In genomic region chr14:104583424-104584114, GRCh38 we compare ENCODE assay signal across 19 cellular contexts. TPM values are rescaled to one million over a fixed set of nuclear protein-coding genes. Genes with fewer than 3 reads are reported as not detected.
DNase-seq lines count a peak whose midpoint lies in the region; ATAC-seq and TF ChIP-seq lines count a peak whose summit lies in the region.
"Had no signal": no experiment of that assay in that cellular context is flagged by ENCODE, and none has a peak within 500 bp of the region (broad histone marks: within the 10 kb centered on the region; RNA-seq: fewer than 3 reads in every experiment).

No MANE protein-coding gene starts in this region.

- H4K91ac ChIP-seq in trophoblast cell (ENCODE audit: low read depth, low read length): no peak overlapping the region

- H3K4me3 ChIP-seq in left ventricle myocardium inferior (peak overlapping the region; percentile 57), adipocyte (ENCODE audit: low read length) (peak overlapping the region; percentile 79), right cardiac atrium (ENCODE audit: low read length) (no peak overlapping the region), trophoblast cell (ENCODE audit: low read depth, low read length) (peak overlapping the region; percentile 21), upper lobe of right lung (no peak overlapping the region)
- H3K4me3 ChIP-seq: GM23338 had no signal

- 64% methylated on average over 20 of the region's 20 CpGs for WGBS in right cardiac atrium
- no CpG with 5 or more reads among the region's 20 CpGs for WGBS in trophoblast cell (ENCODE audit: extremely low coverage, insufficient coverage, insufficient read length)

- H3K36me3 ChIP-seq in left ventricle myocardium inferior: peaks cover 16% of the 10 kb centered on the region
- H3K36me3 ChIP-seq in adipocyte (ENCODE audit: control insufficient read depth, insufficient read depth, low read length, severe bottlenecking): peaks cover 21% of the 10 kb centered on the region
- no peaks in the 10 kb centered on the region for H3K36me3 ChIP-seq in trophoblast cell (ENCODE audit: control insufficient read depth in 1 of 2, insufficient read depth in 2 of 2, low read length in 2 of 2)
- H3K36me3 ChIP-seq in upper lobe of right lung: no peaks in the 10 kb centered on the region

- no peak overlapping the region for H2BK12ac ChIP-seq in trophoblast cell (ENCODE audit: low read length)

- H3K27me3 ChIP-seq in left ventricle myocardium inferior (ENCODE audit: low read depth): peaks cover 71% of the 10 kb centered on the region
- peaks cover 24% of the 10 kb centered on the region for H3K27me3 ChIP-seq in adipocyte (replicated peaks; ENCODE audit: control insufficient read depth, insufficient read depth, low read length)
- H3K27me3 ChIP-seq in right cardiac atrium (ENCODE audit: control insufficient read depth, insufficient read depth): no peaks in the 10 kb centered on the region
- H3K27me3 ChIP-seq in trophoblast cell (ENCODE audit: insufficient read depth, low read length): no peaks in the 10 kb centered on the region
- H3K27me3 ChIP-seq in upper lobe of right lung: peaks cover 20% of the 10 kb centered on the region

- peaks cover 84% of the 10 kb centered on the region for H3K4me1 ChIP-seq in left ventricle myocardium inferior
- H3K4me1 ChIP-seq in adipocyte (ENCODE audit: control insufficient read depth, insufficient read depth, low read length): peaks cover 48% of the 10 kb centered on the region
- peaks cover 15% of the 10 kb centered on the region for H3K4me1 ChIP-seq in right cardiac atrium (ENCODE audit: control insufficient read depth, insufficient read depth, low read length)
- peaks cover 13 to 28% of the 10 kb centered on the region in 2 experiments for H3K4me1 ChIP-seq in trophoblast cell (ENCODE audit: control insufficient read depth in 1 of 2, insufficient read depth in 2 of 2, low read length in 2 of 2)
- no peaks in the 10 kb centered on the region for H3K4me1 ChIP-seq in upper lobe of right lung

- no peak overlapping the region for H2BK5ac ChIP-seq in trophoblast cell (ENCODE audit: low read depth, low read length, poor library complexity)

- ATAC-seq in right cardiac atrium (no peak), HG03565 (IDR thresholded peaks at IDR 0.05; ENCODE audit: unreplicated experiment) (no peak), upper lobe of right lung (no peak)
- ATAC-seq: GM23338 had no signal

- no peak overlapping the region for H2BK120ac ChIP-seq in trophoblast cell (ENCODE audit: insufficient read depth, low read length, poor library complexity)

- H3K4me2 ChIP-seq in trophoblast cell (ENCODE audit: low read length): no peak overlapping the region
- H3K4me2 ChIP-seq: GM23338, SK-N-SH had no signal

- no peak for DNase-seq in left ventricle myocardium inferior
- DNase-seq in cardiac septum (ENCODE audit: low spot score): no peak
- DNase-seq in adipocyte (ENCODE audit: low read depth): no peak
- DNase-seq in right cardiac atrium: no peak
- peak in 1 of 2 donors; percentile 41 for DNase-seq in trophoblast cell
- no peak for DNase-seq in upper lobe of right lung
- no peak for DNase-seq in amniotic stem cell (lab: John Stamatoyannopoulos, UW)
- DNase-seq: AML-193, Calu3, GF-D8, NCI-H1048, NCI-H146, NCI-H2107, NCI-H2227 treated with DMSO at 0.1 percent for 48 hours, NCI-H524 treated with DMSO at 0.1 percent for 48 hours, SK-N-SH had no signal

- no peak overlapping the region for H3K14ac ChIP-seq in trophoblast cell (ENCODE audit: low read length)

- H3K79me1 ChIP-seq in trophoblast cell (ENCODE audit: low read length): no peaks in the 10 kb centered on the region

- H2AFZ ChIP-seq in trophoblast cell (ENCODE audit: insufficient read depth, low read length, poor library complexity): no peak overlapping the region
- H2AFZ ChIP-seq: GM23338 had no signal

- no peak overlapping the region for H2AK5ac ChIP-seq in trophoblast cell (ENCODE audit: low read length)

- H4K8ac ChIP-seq in trophoblast cell (ENCODE audit: low read depth, low read length): no peak overlapping the region

- H3K79me2 ChIP-seq in trophoblast cell (ENCODE audit: control insufficient read depth, insufficient read depth, low read length, poor library complexity): no peaks in the 10 kb centered on the region

- H3K9me3 ChIP-seq in left ventricle myocardium inferior (replicated peaks) (no peaks in the 10 kb centered on the region), adipocyte (ENCODE audit: control insufficient read depth, low read length) (no peaks in the 10 kb centered on the region), right cardiac atrium (ENCODE audit: control insufficient read depth, low read length) (no peaks in the 10 kb centered on the region), trophoblast cell (ENCODE audit: insufficient read depth, low read depth, low read length) (peaks cover 9% of the 10 kb centered on the region), upper lobe of right lung (no peaks in the 10 kb centered on the region)
- H3K9me3 ChIP-seq: SK-N-SH had no signal

- H3K9ac ChIP-seq in adipocyte (ENCODE audit: low read length) (peak overlapping the region; percentile 90), trophoblast cell (ENCODE audit: low read length) (no peak overlapping the region)
- H3K9ac ChIP-seq: SK-N-SH had no signal

- no peak overlapping the region for H4K12ac ChIP-seq in trophoblast cell (ENCODE audit: low read depth, low read length)

- H3K18ac ChIP-seq in trophoblast cell (ENCODE audit: low read length): no peak overlapping the region

- intact Hi-C loops in left ventricle myocardium inferior (cut with micrococcal nuclease): no loop called here
- intact Hi-C loops in cardiac septum (cut with DNase I): loop anchor here (5.0 to 10.0 kb wide), 2 partner anchors 141 to 496 kb away; partner anchors contain the start of genes ADSS1 and ASPG
- intact Hi-C loops in right cardiac atrium (cut with DNase I): no loop called here
- intact Hi-C loops in upper lobe of right lung (cut with DNase I): no loop called here

- H3K27ac ChIP-seq in left ventricle myocardium inferior (replicated peaks) (peak overlapping the region; percentile 95), right cardiac atrium (ENCODE audit: low read length) (peak overlapping the region; percentile 32), trophoblast cell (ENCODE audit: low read depth, low read length) (no peak overlapping the region), upper lobe of right lung (no peak overlapping the region)

- TF ChIP-seq CTCF in left ventricle myocardium inferior (IDR thresholded peaks at IDR 0.05; ENCODE audit: borderline replicate concordance) (no peak), upper lobe of right lung (IDR thresholded peaks at IDR 0.05) (no peak)

- no peak overlapping the region for H3K23ac ChIP-seq in trophoblast cell (ENCODE audit: low read length)

- no peak overlapping the region for H3K4ac ChIP-seq in trophoblast cell (ENCODE audit: low read depth, low read length)

RNA-seq across cellular contexts. Expression of gene C14orf180, which starts 4.0 kb away (rescaled TPM):
- total RNA-seq in left ventricle myocardium inferior (44.1 TPM), cardiac septum (67.8 TPM), right cardiac atrium (100 to 1,000 TPM in 3 of 4 donors, 10 to 100 TPM in 1; 56.5 to 117 (median 104) TPM), upper lobe of right lung (0.14 TPM)
- polyA plus RNA-seq in right cardiac atrium: 153 TPM
- polyA plus RNA-seq in trophoblast cell (2013): not detected in 2 replicates
- total RNA-seq: Calu3, GM23338, MCF 10A had no signal
- polyA plus RNA-seq: GM23338, SK-N-SH had no signal

RNA-seq across cellular contexts. Expression of gene TMEM179, which starts 21.0 kb away (rescaled TPM):
- total RNA-seq in left ventricle myocardium inferior (0.49 TPM), cardiac septum (0.89 TPM), right cardiac atrium (1 to 10 TPM in 2 of 4 donors, under 1 TPM in 2; 0.57 to 2.2 (median 0.94) TPM), upper lobe of right lung (not detected)
- 1.4 TPM for polyA plus RNA-seq in right cardiac atrium
- polyA plus RNA-seq in trophoblast cell (2013): not detected in 2 replicates
- total RNA-seq: Calu3, MCF 10A had no signal

Comparison
In these comparisons a context has a peak if more than half of its experiments do, and no peak if none do; other contexts are left out.
1. H3K4me3 ChIP-seq: peak in left ventricle myocardium inferior (single experiment), adipocyte (single experiment) and trophoblast cell (single experiment); none in right cardiac atrium (single experiment) and upper lobe of right lung (single experiment).
2. H3K27ac ChIP-seq: peak in left ventricle myocardium inferior (single experiment) and right cardiac atrium (single experiment); none in trophoblast cell (single experiment) and upper lobe of right lung (single experiment).
3. RNA of gene C14orf180, which starts 4.0 kb away (total RNA-seq): 56.5 to 117 TPM in right cardiac atrium, 67.8 TPM in cardiac septum (single experiment) and 44.1 TPM in left ventricle myocardium inferior (single experiment); 0.14 TPM in upper lobe of right lung (single experiment); every median in the first group is over 10 times any median in the second.